ENCODE assay signal across 1 cellular context in the genomic region with DNA sequence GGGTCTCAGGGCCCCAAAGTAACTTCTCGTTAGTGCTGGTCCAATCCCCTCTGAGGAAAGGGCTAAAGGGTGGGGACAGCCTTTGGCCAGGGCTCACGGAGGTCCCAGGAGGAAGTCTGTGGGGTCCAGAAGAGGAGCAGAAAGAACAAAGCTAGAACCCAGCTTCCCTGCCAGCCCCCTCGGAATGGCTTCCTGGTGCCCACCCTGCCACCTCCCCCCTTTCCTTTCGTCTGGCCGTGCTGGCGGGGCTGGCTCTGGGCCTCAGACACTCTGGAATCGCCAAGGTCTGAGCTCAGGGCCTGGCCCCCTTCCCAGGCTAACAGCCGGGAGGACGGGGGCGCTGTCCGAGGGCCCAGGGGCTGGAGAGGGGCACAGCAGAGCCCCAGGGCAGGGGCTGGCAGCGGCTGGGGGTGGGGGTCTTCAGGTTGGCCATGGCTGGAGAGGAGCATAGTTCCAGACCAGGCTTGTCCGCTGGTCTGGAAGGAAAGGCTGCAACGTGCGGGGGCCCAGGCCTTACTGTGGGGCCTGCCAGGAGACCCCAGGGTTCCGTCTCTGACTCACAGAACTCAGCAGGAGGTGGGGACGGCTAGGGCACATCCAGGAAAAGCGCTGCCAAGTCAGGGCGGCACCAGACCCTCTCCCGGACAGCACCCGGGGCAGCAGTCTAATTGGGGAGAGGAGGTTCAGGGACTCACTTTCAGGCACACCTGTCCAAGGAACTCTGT.
TF ChIP-seq lines count a peak whose summit lies in the region.

No MANE protein-coding gene starts in this region.

TF ChIP-seq in HEK293, 187 proteins besides CTCF, POLR2A, EP300 and RAD21 (continued from another document and continues in another):
- TF ChIP-seq, protein P1, sequence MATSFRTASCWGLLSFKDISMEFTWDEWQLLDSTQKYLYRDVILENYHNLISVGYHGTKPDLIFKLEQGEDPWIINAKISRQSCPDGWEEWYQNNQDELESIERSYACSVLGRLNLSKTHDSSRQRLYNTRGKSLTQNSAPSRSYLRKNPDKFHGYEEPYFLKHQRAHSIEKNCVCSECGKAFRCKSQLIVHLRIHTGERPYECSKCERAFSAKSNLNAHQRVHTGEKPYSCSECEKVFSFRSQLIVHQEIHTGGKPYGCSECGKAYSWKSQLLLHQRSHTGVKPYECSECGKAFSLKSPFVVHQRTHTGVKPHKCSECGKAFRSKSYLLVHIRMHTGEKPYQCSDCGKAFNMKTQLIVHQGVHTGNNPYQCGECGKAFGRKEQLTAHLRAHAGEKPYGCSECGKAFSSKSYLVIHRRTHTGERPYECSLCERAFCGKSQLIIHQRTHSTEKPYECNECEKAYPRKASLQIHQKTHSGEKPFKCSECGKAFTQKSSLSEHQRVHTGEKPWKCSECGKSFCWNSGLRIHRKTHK (tag by site-specific recombination; IDR thresholded peaks at IDR 0.05), result no peak
- TF ChIP-seq ZNF366 (tag by site-specific recombination; conservative IDR thresholded peaks at IDR 0.05) (no peak), ZEB2 (tag by site-specific recombination; IDR thresholded peaks at IDR 0.05) (no peak), ZNF302 (tag by site-specific recombination; IDR thresholded peaks at IDR 0.05; ENCODE audit: low read depth) (no peak), BCL11A (tag by site-specific recombination; IDR thresholded peaks at IDR 0.05; ENCODE audit: low read depth) (no peak), ZNF423 (tag by site-specific recombination; IDR thresholded peaks at IDR 0.05) (peak; percentile 56; the same call in 1 of the 2 replicates), ZNF140 (tag by site-specific recombination; IDR thresholded peaks at IDR 0.05) (no peak), BCL11B (tag by site-specific recombination; IDR thresholded peaks at IDR 0.05; ENCODE audit: low read depth) (no peak), ZNF404 (tag by site-specific recombination; IDR thresholded peaks at IDR 0.05) (no peak), GLIS1 (tag by site-specific recombination; IDR thresholded peaks at IDR 0.05) (peak; percentile 92), YY2 (tag by site-specific recombination; IDR thresholded peaks at IDR 0.05) (no peak), ZNF670 (tag by site-specific recombination; IDR thresholded peaks at IDR 0.05; ENCODE audit: low read depth) (no peak), ZNF621 (tag by site-specific recombination; IDR thresholded peaks at IDR 0.05) (no peak), ZBTB48 (tag by site-specific recombination; IDR thresholded peaks at IDR 0.05) (no peak; the same call in 1 of the 2 replicates), ZNF112 (tag by site-specific recombination; IDR thresholded peaks at IDR 0.05) (no peak), GLIS2 (tag by site-specific recombination; IDR thresholded peaks at IDR 0.05) (peak; percentile 76), ZNF23 (tag by site-specific recombination; IDR thresholded peaks at IDR 0.05; ENCODE audit: borderline replicate concordance) (no peak), ZNF248 (tag by site-specific recombination; IDR thresholded peaks at IDR 0.05) (no peak), ZFP3 (tag by site-specific recombination; IDR thresholded peaks at IDR 0.05; ENCODE audit: low read depth) (no peak)
- TF ChIP-seq, protein P2, sequence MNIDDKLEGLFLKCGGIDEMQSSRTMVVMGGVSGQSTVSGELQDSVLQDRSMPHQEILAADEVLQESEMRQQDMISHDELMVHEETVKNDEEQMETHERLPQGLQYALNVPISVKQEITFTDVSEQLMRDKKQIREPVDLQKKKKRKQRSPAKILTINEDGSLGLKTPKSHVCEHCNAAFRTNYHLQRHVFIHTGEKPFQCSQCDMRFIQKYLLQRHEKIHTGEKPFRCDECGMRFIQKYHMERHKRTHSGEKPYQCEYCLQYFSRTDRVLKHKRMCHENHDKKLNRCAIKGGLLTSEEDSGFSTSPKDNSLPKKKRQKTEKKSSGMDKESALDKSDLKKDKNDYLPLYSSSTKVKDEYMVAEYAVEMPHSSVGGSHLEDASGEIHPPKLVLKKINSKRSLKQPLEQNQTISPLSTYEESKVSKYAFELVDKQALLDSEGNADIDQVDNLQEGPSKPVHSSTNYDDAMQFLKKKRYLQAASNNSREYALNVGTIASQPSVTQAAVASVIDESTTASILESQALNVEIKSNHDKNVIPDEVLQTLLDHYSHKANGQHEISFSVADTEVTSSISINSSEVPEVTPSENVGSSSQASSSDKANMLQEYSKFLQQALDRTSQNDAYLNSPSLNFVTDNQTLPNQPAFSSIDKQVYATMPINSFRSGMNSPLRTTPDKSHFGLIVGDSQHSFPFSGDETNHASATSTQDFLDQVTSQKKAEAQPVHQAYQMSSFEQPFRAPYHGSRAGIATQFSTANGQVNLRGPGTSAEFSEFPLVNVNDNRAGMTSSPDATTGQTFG (tag by site-specific recombination; IDR thresholded peaks at IDR 0.05; ENCODE audit: borderline replicate concordance), result no peak
- TF ChIP-seq, protein P3, sequence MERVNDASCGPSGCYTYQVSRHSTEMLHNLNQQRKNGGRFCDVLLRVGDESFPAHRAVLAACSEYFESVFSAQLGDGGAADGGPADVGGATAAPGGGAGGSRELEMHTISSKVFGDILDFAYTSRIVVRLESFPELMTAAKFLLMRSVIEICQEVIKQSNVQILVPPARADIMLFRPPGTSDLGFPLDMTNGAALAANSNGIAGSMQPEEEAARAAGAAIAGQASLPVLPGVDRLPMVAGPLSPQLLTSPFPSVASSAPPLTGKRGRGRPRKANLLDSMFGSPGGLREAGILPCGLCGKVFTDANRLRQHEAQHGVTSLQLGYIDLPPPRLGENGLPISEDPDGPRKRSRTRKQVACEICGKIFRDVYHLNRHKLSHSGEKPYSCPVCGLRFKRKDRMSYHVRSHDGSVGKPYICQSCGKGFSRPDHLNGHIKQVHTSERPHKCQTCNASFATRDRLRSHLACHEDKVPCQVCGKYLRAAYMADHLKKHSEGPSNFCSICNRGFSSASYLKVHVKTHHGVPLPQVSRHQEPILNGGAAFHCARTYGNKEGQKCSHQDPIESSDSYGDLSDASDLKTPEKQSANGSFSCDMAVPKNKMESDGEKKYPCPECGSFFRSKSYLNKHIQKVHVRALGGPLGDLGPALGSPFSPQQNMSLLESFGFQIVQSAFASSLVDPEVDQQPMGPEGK (tag by site-specific recombination; IDR thresholded peaks at IDR 0.05), result peak; percentile 69
- TF ChIP-seq, protein P4, sequence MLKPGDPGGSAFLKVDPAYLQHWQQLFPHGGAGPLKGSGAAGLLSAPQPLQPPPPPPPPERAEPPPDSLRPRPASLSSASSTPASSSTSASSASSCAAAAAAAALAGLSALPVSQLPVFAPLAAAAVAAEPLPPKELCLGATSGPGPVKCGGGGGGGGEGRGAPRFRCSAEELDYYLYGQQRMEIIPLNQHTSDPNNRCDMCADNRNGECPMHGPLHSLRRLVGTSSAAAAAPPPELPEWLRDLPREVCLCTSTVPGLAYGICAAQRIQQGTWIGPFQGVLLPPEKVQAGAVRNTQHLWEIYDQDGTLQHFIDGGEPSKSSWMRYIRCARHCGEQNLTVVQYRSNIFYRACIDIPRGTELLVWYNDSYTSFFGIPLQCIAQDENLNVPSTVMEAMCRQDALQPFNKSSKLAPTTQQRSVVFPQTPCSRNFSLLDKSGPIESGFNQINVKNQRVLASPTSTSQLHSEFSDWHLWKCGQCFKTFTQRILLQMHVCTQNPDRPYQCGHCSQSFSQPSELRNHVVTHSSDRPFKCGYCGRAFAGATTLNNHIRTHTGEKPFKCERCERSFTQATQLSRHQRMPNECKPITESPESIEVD (tag by site-specific recombination; IDR thresholded peaks at IDR 0.05), result no peak
- TF ChIP-seq, protein P5, sequence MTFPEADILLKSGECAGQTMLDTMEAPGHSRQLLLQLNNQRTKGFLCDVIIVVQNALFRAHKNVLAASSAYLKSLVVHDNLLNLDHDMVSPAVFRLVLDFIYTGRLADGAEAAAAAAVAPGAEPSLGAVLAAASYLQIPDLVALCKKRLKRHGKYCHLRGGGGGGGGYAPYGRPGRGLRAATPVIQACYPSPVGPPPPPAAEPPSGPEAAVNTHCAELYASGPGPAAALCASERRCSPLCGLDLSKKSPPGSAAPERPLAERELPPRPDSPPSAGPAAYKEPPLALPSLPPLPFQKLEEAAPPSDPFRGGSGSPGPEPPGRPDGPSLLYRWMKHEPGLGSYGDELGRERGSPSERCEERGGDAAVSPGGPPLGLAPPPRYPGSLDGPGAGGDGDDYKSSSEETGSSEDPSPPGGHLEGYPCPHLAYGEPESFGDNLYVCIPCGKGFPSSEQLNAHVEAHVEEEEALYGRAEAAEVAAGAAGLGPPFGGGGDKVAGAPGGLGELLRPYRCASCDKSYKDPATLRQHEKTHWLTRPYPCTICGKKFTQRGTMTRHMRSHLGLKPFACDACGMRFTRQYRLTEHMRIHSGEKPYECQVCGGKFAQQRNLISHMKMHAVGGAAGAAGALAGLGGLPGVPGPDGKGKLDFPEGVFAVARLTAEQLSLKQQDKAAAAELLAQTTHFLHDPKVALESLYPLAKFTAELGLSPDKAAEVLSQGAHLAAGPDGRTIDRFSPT (tag by site-specific recombination; IDR thresholded peaks at IDR 0.05), result peak; percentile 59; the same call in 1 of the 2 replicates
- TF ChIP-seq, protein P6, sequence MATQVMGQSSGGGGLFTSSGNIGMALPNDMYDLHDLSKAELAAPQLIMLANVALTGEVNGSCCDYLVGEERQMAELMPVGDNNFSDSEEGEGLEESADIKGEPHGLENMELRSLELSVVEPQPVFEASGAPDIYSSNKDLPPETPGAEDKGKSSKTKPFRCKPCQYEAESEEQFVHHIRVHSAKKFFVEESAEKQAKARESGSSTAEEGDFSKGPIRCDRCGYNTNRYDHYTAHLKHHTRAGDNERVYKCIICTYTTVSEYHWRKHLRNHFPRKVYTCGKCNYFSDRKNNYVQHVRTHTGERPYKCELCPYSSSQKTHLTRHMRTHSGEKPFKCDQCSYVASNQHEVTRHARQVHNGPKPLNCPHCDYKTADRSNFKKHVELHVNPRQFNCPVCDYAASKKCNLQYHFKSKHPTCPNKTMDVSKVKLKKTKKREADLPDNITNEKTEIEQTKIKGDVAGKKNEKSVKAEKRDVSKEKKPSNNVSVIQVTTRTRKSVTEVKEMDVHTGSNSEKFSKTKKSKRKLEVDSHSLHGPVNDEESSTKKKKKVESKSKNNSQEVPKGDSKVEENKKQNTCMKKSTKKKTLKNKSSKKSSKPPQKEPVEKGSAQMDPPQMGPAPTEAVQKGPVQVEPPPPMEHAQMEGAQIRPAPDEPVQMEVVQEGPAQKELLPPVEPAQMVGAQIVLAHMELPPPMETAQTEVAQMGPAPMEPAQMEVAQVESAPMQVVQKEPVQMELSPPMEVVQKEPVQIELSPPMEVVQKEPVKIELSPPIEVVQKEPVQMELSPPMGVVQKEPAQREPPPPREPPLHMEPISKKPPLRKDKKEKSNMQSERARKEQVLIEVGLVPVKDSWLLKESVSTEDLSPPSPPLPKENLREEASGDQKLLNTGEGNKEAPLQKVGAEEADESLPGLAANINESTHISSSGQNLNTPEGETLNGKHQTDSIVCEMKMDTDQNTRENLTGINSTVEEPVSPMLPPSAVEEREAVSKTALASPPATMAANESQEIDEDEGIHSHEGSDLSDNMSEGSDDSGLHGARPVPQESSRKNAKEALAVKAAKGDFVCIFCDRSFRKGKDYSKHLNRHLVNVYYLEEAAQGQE (tag by site-specific recombination; IDR thresholded peaks at IDR 0.05), result peak; percentile 17; the same call in 1 of the 2 replicates
- TF ChIP-seq, protein P7, sequence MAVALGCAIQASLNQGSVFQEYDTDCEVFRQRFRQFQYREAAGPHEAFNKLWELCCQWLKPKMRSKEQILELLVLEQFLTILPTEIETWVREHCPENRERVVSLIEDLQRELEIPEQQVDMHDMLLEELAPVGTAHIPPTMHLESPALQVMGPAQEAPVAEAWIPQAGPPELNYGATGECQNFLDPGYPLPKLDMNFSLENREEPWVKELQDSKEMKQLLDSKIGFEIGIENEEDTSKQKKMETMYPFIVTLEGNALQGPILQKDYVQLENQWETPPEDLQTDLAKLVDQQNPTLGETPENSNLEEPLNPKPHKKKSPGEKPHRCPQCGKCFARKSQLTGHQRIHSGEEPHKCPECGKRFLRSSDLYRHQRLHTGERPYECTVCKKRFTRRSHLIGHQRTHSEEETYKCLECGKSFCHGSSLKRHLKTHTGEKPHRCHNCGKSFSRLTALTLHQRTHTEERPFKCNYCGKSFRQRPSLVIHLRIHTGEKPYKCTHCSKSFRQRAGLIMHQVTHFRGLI (tag by site-specific recombination; IDR thresholded peaks at IDR 0.05), result no peak
- TF ChIP-seq, protein P8, sequence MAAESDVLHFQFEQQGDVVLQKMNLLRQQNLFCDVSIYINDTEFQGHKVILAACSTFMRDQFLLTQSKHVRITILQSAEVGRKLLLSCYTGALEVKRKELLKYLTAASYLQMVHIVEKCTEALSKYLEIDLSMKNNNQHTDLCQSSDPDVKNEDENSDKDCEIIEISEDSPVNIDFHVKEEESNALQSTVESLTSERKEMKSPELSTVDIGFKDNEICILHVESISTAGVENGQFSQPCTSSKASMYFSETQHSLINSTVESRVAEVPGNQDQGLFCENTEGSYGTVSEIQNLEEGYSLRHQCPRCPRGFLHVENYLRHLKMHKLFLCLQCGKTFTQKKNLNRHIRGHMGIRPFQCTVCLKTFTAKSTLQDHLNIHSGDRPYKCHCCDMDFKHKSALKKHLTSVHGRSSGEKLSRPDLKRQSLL (tag by site-specific recombination; IDR thresholded peaks at IDR 0.05), result no peak
- TF ChIP-seq, protein P9, sequence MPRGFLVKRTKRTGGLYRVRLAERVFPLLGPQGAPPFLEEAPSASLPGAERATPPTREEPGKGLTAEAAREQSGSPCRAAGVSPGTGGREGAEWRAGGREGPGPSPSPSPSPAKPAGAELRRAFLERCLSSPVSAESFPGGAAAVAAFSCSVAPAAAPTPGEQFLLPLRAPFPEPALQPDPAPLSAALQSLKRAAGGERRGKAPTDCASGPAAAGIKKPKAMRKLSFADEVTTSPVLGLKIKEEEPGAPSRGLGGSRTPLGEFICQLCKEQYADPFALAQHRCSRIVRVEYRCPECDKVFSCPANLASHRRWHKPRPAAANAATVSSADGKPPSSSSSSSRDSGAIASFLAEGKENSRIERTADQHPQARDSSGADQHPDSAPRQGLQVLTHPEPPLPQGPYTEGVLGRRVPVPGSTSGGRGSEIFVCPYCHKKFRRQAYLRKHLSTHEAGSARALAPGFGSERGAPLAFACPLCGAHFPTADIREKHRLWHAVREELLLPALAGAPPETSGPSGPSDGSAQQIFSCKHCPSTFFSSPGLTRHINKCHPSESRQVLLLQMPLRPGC (tag by site-specific recombination; IDR thresholded peaks at IDR 0.05), result no peak
- TF ChIP-seq, protein P10, sequence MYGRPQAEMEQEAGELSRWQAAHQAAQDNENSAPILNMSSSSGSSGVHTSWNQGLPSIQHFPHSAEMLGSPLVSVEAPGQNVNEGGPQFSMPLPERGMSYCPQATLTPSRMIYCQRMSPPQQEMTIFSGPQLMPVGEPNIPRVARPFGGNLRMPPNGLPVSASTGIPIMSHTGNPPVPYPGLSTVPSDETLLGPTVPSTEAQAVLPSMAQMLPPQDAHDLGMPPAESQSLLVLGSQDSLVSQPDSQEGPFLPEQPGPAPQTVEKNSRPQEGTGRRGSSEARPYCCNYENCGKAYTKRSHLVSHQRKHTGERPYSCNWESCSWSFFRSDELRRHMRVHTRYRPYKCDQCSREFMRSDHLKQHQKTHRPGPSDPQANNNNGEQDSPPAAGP (tag by site-specific recombination; IDR thresholded peaks at IDR 0.05), result 0 out of 2 replicates have a peak, but pooled peaks have one; percentile 15
- TF ChIP-seq, protein P11, sequence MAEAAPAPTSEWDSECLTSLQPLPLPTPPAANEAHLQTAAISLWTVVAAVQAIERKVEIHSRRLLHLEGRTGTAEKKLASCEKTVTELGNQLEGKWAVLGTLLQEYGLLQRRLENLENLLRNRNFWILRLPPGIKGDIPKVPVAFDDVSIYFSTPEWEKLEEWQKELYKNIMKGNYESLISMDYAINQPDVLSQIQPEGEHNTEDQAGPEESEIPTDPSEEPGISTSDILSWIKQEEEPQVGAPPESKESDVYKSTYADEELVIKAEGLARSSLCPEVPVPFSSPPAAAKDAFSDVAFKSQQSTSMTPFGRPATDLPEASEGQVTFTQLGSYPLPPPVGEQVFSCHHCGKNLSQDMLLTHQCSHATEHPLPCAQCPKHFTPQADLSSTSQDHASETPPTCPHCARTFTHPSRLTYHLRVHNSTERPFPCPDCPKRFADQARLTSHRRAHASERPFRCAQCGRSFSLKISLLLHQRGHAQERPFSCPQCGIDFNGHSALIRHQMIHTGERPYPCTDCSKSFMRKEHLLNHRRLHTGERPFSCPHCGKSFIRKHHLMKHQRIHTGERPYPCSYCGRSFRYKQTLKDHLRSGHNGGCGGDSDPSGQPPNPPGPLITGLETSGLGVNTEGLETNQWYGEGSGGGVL (tag by site-specific recombination; IDR thresholded peaks at IDR 0.05), result no peak
